28 cellular contexts compared by ENCODE assay signal in the genomic region with DNA sequence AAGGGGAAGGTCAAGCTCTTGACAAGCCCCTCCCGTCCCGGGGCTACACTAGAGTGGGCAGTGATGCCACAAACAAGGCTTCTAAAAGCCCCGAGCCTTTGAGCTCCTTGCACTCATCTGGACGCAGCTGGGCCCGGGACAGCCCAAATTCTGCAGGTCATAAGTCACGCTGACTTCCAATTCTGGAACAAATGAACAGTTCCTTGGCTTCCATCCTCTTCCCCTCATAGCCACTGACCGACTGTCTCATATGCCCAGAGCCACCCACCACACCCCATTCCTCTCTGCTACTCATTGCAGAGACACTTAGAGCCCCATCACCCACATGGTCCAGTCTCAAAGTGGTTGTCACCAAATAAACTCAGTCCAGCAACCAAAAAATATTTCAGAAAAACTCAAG. TPM values are rescaled to one million over a fixed set of nuclear protein-coding genes. Genes with fewer than 3 reads are reported as not detected.
A peak's percentile ranks its signal among the peaks of the same experiment; 100 is the strongest.
DNase-seq lines count a peak whose midpoint lies in the region; ATAC-seq, FAIRE-seq and TF ChIP-seq lines count a peak whose summit lies in the region.
"Had no signal": no experiment of that assay in that cellular context is flagged by ENCODE, and none has a peak within 500 bp of the region (broad histone marks: within the 10 kb centered on the region; RNA-seq: fewer than 3 reads in every experiment).

No MANE protein-coding gene starts in this region.

- no peaks in the 10 kb centered on the region for H3K9me3 ChIP-seq in Peyer's patch
- H3K9me3 ChIP-seq in mesenchymal stem cell (ENCODE audit: control insufficient read depth, low read length), result peaks cover 12% of the 10 kb centered on the region
- H3K9me3 ChIP-seq in spleen, result peaks cover 0 to 11% (median 5%) of the 10 kb centered on the region in 8 donors
- H3K9me3 ChIP-seq: testis had no signal

- no peaks in the 10 kb centered on the region for H3K79me1 ChIP-seq in mesenchymal stem cell (replicated peaks; ENCODE audit: low read length, poor library complexity, severe bottlenecking)

- 80% methylated on average over 7 of the region's 7 CpGs for WGBS in mesenchymal stem cell
- WGBS in spleen, 5 donors, result 54 to 68% (median 61%) methylated on average over 7 of the region's 7 CpGs

- H3K27ac ChIP-seq in Peyer's patch, result peak overlapping the region in 3 of 4 donors; percentile 3 to 22 (median 14)
- no peak overlapping the region for H3K27ac ChIP-seq in mesenchymal stem cell (ENCODE audit: low read length, poor library complexity, severe bottlenecking)
- peak overlapping the region in 6 of 8 donors; percentile 20 to 48 (median 40) for H3K27ac ChIP-seq in spleen
- H3K27ac ChIP-seq: A549; BLaER1 treated with 17β-estradiol and CSF1 and Interleukin-3, amounts not matched to agents 10 nM and 100 nM; SK-N-MC had no signal

- no peak overlapping the region for H3K27ac Mint-ChIP-seq in activated CD4-positive, alpha-beta T cell treated with anti-CD3 and anti-CD28 coated beads, Interleukin-2, amount 10 ng/mL, durations not matched to agents 24 days and 14 days
- H3K27ac Mint-ChIP-seq: activated naive CD4-positive, alpha-beta T cell treated with anti-CD3 and anti-CD28 coated beads for 36 hours; activated T-cell treated with anti-CD3 and anti-CD28 coated beads, Interleukin-2, amount 50 U/mL, for 72 hours; naive thymus-derived CD8-positive, alpha-beta T cell had no signal

- TF ChIP-seq POLR2A in Peyer's patch (IDR thresholded peaks at IDR 0.05) (no peak), spleen (IDR thresholded peaks at IDR 0.05) (no peak), H54 (IDR thresholded peaks at IDR 0.05; ENCODE audit: low read depth, low read length) (no peak)

- H4K91ac ChIP-seq in mesenchymal stem cell (ENCODE audit: low read length), result no peak overlapping the region

- H2BK5ac ChIP-seq in mesenchymal stem cell (ENCODE audit: low read depth, low read length, poor library complexity, severe bottlenecking), result no peak overlapping the region

- H3K23ac ChIP-seq in mesenchymal stem cell (ENCODE audit: low read length in 2 of 2), result no peak overlapping the region

- peak overlapping the region; percentile 68 for H3K9ac ChIP-seq in mesenchymal stem cell (ENCODE audit: low read length)

- no peak for FAIRE-seq in H54 (lab: Jason Lieb, UNC)
- FAIRE-seq: A549, islet of Langerhans, K562, RCC 7860 had no signal

- H2BK15ac ChIP-seq in mesenchymal stem cell (ENCODE audit: low read depth, poor library complexity, severe bottlenecking), result peak overlapping the region; percentile 21

- no peak for TF ChIP-seq CTCF in Peyer's patch (IDR thresholded peaks at IDR 0.05)
- TF ChIP-seq CTCF in spleen (IDR thresholded peaks at IDR 0.05 in 8 of 11, conservative IDR thresholded peaks at IDR 0.05 in 3 of 11), result no peak

- H3K4me2 ChIP-seq in mesenchymal stem cell (ENCODE audit: low read length, poor library complexity, severe bottlenecking), result no peak overlapping the region
- H3K4me2 ChIP-seq: A549 had no signal

- H3K36me3 Mint-ChIP-seq in activated CD4-positive, alpha-beta T cell treated with anti-CD3 and anti-CD28 coated beads, Interleukin-2, amount 10 ng/mL, durations not matched to agents 24 days and 14 days (ENCODE audit: low read depth), result peaks cover 2% of the 10 kb centered on the region

- H2BK12ac ChIP-seq in mesenchymal stem cell (ENCODE audit: low read length in 2 of 2), result no peak overlapping the region

- no peaks in the 10 kb centered on the region for H3K4me1 Mint-ChIP-seq in activated CD4-positive, alpha-beta T cell treated with anti-CD3 and anti-CD28 coated beads, Interleukin-2, amount 10 ng/mL, durations not matched to agents 24 days and 14 days
- H3K4me1 Mint-ChIP-seq: central memory CD8-positive, alpha-beta T cell had no signal

- no peak overlapping the region for H3K4me3 Mint-ChIP-seq in activated CD4-positive, alpha-beta T cell treated with anti-CD3 and anti-CD28 coated beads, Interleukin-2, amount 10 ng/mL, durations not matched to agents 24 days and 14 days
- H3K4me3 Mint-ChIP-seq: activated naive CD4-positive, alpha-beta T cell treated with anti-CD3 and anti-CD28 coated beads for 36 hours; activated T-cell treated with anti-CD3 and anti-CD28 coated beads, Interleukin-2, amount 50 U/mL, for 72 hours; central memory CD8-positive, alpha-beta T cell; naive thymus-derived CD8-positive, alpha-beta T cell had no signal

- no peak overlapping the region for H2AK5ac ChIP-seq in mesenchymal stem cell (ENCODE audit: low read length, severe bottlenecking)

- peak; percentile 74 for DNase-seq in AG08395 (ENCODE audit: low spot score)
- no peak for DNase-seq in Peyer's patch
- DNase-seq in mesenchymal stem cell, result no peak
- DNase-seq in spleen, result no peak
- DNase-seq in DMS79 treated with DMSO at 0.1 percent for 48 hours (lab: John Stamatoyannopoulos, UW), result no peak
- DNase-seq in H54 (ENCODE audit: insufficient read length, low spot score), result no peak
- no peak for DNase-seq in activated CD4-positive, alpha-beta T cell treated with anti-CD3 and anti-CD28 coated beads, Interleukin-2, amount 10 ng/mL, durations not matched to agents 24 days and 14 days
- DNase-seq: activated CD4-positive, alpha-beta T cell treated with anti-CD3 and anti-CD28 coated beads for 4 hours; activated naive CD4-positive, alpha-beta T cell treated with anti-CD3 and anti-CD28 coated beads for 36 hours; activated T-cell treated with anti-CD3 and anti-CD28 coated beads, Interleukin-2, amount 50 U/mL, for 72 hours; amygdala; mammary epithelial cell; naive thymus-derived CD8-positive, alpha-beta T cell; NCI-H1436; NCI-H510A; NK-92 treated with Interleukin-12 subunit alpha and Interleukin-12 subunit beta, amount 100 ng/mL, for 24 hours; T-helper 2 cell; testis had no signal

- peaks cover 5% of the 10 kb centered on the region for H3K9me3 Mint-ChIP-seq in activated CD4-positive, alpha-beta T cell treated with anti-CD3 and anti-CD28 coated beads, Interleukin-2, amount 10 ng/mL, durations not matched to agents 24 days and 14 days
- H3K9me3 Mint-ChIP-seq: central memory CD8-positive, alpha-beta T cell had no signal

- no peak overlapping the region for H2AFZ ChIP-seq in mesenchymal stem cell (ENCODE audit: low read depth, low read length)

- H3K27me3 ChIP-seq in Peyer's patch (no peaks in the 10 kb centered on the region), mesenchymal stem cell (ENCODE audit: control insufficient read depth in 1 of 2, insufficient read depth in 1 of 2, low read length in 2 of 2) (peaks cover 0 to 85% of the 10 kb centered on the region in 2 experiments), spleen (replicated peaks in 1 of 7) (peaks cover 0 to 18% (median 0%) of the 10 kb centered on the region in 7 donors)
- H3K27me3 ChIP-seq: BLaER1 treated with 17β-estradiol and CSF1 and Interleukin-3, amounts not matched to agents 10 nM and 100 nM; testis had no signal

- H3K4me1 ChIP-seq in Peyer's patch (peaks cover 0 to 40% (median 8%) of the 10 kb centered on the region in 4 donors), mesenchymal stem cell (ENCODE audit: control insufficient read depth, insufficient read depth, low read depth, low read length) (peaks cover 8% of the 10 kb centered on the region), spleen (peaks cover 0 to 15% (median 0%) of the 10 kb centered on the region in 6 donors)
- H3K4me1 ChIP-seq: A549 had no signal

- H3K36me3 ChIP-seq in Peyer's patch (no peaks in the 10 kb centered on the region), mesenchymal stem cell (ENCODE audit: control insufficient read depth in 1 of 2, insufficient read depth in 2 of 2, low read depth in 1 of 2, low read length in 2 of 2) (no peaks in the 10 kb centered on the region), spleen (no peaks in the 10 kb centered on the region)
- H3K36me3 ChIP-seq: BLaER1 treated with 17β-estradiol and CSF1 and Interleukin-3, amounts not matched to agents 10 nM and 100 nM had no signal

- H3K18ac ChIP-seq in mesenchymal stem cell (ENCODE audit: low read depth in 1 of 2, low read length in 2 of 2), result no peak overlapping the region

- H2BK120ac ChIP-seq in mesenchymal stem cell (ENCODE audit: low read depth, low read length), result no peak overlapping the region

- ATAC-seq in HG03457 (IDR thresholded peaks at IDR 0.05; ENCODE audit: unreplicated experiment), result no peak
- ATAC-seq: A549; activated T-cell treated with anti-CD3 and anti-CD28 coated beads, Interleukin-2, amount 50 U/mL, for 72 hours; K562; naive thymus-derived CD8-positive, alpha-beta T cell had no signal

- H4K8ac ChIP-seq in mesenchymal stem cell (ENCODE audit: low read length), result no peak overlapping the region

- H3K27me3 Mint-ChIP-seq in activated CD4-positive, alpha-beta T cell treated with anti-CD3 and anti-CD28 coated beads, Interleukin-2, amount 10 ng/mL, durations not matched to agents 24 days and 14 days, result peaks cover 50% of the 10 kb centered on the region

- intact Hi-C loops in spleen (cut with DNase I; ENCODE audit: low total_unique reads), result no loop called here
- intact Hi-C loops in activated CD4-positive, alpha-beta T cell treated with anti-CD3 and anti-CD28 coated beads, Interleukin-2, amount 10 ng/mL, durations not matched to agents 24 days and 14 days (cut with micrococcal nuclease), result no loop called here

- H3K14ac ChIP-seq in mesenchymal stem cell (ENCODE audit: low read length in 2 of 2), result no peak overlapping the region

- H3K4me3 ChIP-seq in Peyer's patch (no peak overlapping the region), mesenchymal stem cell (ENCODE audit: insufficient read depth in 1 of 2, low read depth in 1 of 2, low read length in 2 of 2) (no peak overlapping the region), spleen (no peak overlapping the region)
- H3K4me3 ChIP-seq: A549; BLaER1 treated with 17β-estradiol and CSF1 and Interleukin-3, amounts not matched to agents 10 nM and 100 nM; K562; SK-N-MC; testis had no signal

- H3K4ac ChIP-seq in mesenchymal stem cell (ENCODE audit: low read depth in 1 of 2, low read length in 2 of 2), result no peak overlapping the region

RNA-seq across cellular contexts. Expression of gene PRELP, which starts 32.8 kb away (rescaled TPM):
- total RNA-seq in Peyer's patch (10 to 100 TPM in 3 of 4 donors, 1 to 10 TPM in 1; 4.2 to 38.3 (median 18.0) TPM), spleen (10 to 100 TPM; 25.6 to 50.3 (median 31.7) TPM)
- polyA plus RNA-seq in mesenchymal stem cell (2013, experiment 1 of 2), result 2.2 TPM
- polyA plus RNA-seq in mesenchymal stem cell (2013, experiment 2 of 2), result 2.1 TPM
- polyA plus RNA-seq in spleen, result 10 to 100 TPM in 2 of 3 donors, 1 to 10 TPM in 1; 4.9 to 21.6 (median 10.7) TPM
- not detected in 2 replicates for total RNA-seq in activated CD4-positive, alpha-beta T cell treated with anti-CD3 and anti-CD28 coated beads, Interleukin-2, amount 10 ng/mL, durations not matched to agents 24 days and 14 days
- total RNA-seq: activated naive CD4-positive, alpha-beta T cell treated with anti-CD3 and anti-CD28 coated beads for 36 hours; activated T-cell treated with anti-CD3 and anti-CD28 coated beads, Interleukin-2, amount 50 U/mL, for 72 hours; H4; naive thymus-derived CD8-positive, alpha-beta T cell had no signal
- polyA plus RNA-seq: A549; K562; naive thymus-derived CD8-positive, alpha-beta T cell had no signal

RNA-seq across cellular contexts. Expression of gene OPTC, which starts 51.1 kb away (rescaled TPM):
- total RNA-seq in Peyer's patch, result not detected
- not detected for polyA plus RNA-seq in mesenchymal stem cell (2013, experiment 1 of 2)
- polyA plus RNA-seq in mesenchymal stem cell (2013, experiment 2 of 2), result not detected
- total RNA-seq in spleen, result not detected
- polyA plus RNA-seq in spleen, result not detected
- total RNA-seq in activated CD4-positive, alpha-beta T cell treated with anti-CD3 and anti-CD28 coated beads, Interleukin-2, amount 10 ng/mL, durations not matched to agents 24 days and 14 days, result not detected in 2 replicates
- total RNA-seq: activated naive CD4-positive, alpha-beta T cell treated with anti-CD3 and anti-CD28 coated beads for 36 hours; activated T-cell treated with anti-CD3 and anti-CD28 coated beads, Interleukin-2, amount 50 U/mL, for 72 hours; H4; K562; mammary epithelial cell; naive thymus-derived CD8-positive, alpha-beta T cell; osteocyte had no signal
- polyA plus RNA-seq: A549; K562; mammary epithelial cell; naive thymus-derived CD8-positive, alpha-beta T cell had no signal
